Comparison of ENCODE assay signal across 1 cellular context in genomic region chr7:81669476-81670105, GRCh38.
TF ChIP-seq lines count a peak whose summit lies in the region.

No MANE protein-coding gene starts in this region.

TF ChIP-seq in GM23338, 12 proteins besides CTCF, POLR2A, EP300 and RAD21:
- TF ChIP-seq ZNF114 (CRISPR knock-in tag; IDR thresholded peaks at IDR 0.05), result no peak
- TF ChIP-seq, protein P1, sequence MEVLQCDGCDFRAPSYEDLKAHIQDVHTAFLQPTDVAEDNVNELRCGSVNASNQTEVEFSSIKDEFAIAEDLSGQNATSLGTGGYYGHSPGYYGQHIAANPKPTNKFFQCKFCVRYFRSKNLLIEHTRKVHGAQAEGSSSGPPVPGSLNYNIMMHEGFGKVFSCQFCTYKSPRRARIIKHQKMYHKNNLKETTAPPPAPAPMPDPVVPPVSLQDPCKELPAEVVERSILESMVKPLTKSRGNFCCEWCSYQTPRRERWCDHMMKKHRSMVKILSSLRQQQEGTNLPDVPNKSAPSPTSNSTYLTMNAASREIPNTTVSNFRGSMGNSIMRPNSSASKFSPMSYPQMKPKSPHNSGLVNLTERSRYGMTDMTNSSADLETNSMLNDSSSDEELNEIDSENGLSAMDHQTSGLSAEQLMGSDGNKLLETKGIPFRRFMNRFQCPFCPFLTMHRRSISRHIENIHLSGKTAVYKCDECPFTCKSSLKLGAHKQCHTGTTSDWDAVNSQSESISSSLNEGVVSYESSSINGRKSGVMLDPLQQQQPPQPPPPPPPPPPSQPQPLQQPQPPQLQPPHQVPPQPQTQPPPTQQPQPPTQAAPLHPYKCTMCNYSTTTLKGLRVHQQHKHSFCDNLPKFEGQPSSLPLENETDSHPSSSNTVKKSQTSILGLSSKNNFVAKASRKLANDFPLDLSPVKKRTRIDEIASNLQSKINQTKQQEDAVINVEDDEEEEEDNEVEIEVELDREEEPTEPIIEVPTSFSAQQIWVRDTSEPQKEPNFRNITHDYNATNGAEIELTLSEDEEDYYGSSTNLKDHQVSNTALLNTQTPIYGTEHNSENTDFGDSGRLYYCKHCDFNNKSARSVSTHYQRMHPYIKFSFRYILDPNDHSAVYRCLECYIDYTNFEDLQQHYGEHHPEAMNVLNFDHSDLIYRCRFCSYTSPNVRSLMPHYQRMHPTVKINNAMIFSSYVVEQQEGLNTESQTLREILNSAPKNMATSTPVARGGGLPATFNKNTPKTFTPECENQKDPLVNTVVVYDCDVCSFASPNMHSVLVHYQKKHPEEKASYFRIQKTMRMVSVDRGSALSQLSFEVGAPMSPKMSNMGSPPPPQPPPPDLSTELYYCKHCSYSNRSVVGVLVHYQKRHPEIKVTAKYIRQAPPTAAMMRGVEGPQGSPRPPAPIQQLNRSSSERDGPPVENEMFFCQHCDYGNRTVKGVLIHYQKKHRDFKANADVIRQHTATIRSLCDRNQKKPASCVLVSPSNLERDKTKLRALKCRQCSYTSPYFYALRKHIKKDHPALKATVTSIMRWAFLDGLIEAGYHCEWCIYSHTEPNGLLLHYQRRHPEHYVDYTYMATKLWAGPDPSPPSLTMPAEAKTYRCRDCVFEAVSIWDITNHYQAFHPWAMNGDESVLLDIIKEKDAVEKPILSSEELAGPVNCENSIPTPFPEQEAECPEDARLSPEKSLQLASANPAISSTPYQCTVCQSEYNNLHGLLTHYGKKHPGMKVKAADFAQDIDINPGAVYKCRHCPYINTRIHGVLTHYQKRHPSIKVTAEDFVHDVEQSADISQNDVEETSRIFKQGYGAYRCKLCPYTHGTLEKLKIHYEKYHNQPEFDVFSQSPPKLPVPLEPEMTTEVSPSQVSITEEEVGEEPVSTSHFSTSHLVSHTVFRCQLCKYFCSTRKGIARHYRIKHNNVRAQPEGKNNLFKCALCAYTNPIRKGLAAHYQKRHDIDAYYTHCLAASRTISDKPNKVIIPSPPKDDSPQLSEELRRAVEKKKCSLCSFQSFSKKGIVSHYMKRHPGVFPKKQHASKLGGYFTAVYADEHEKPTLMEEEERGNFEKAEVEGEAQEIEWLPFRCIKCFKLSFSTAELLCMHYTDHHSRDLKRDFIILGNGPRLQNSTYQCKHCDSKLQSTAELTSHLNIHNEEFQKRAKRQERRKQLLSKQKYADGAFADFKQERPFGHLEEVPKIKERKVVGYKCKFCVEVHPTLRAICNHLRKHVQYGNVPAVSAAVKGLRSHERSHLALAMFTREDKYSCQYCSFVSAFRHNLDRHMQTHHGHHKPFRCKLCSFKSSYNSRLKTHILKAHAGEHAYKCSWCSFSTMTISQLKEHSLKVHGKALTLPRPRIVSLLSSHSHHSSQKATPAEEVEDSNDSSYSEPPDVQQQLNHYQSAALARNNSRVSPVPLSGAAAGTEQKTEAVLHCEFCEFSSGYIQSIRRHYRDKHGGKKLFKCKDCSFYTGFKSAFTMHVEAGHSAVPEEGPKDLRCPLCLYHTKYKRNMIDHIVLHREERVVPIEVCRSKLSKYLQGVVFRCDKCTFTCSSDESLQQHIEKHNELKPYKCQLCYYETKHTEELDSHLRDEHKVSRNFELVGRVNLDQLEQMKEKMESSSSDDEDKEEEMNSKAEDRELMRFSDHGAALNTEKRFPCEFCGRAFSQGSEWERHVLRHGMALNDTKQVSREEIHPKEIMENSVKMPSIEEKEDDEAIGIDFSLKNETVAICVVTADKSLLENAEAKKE (CRISPR knock-in tag; IDR thresholded peaks at IDR 0.05), result no peak
TF ChIP-seq in GM23338: peak in this region for 0.
